ENCODE assay signal across 1 cellular context in the genomic region with DNA sequence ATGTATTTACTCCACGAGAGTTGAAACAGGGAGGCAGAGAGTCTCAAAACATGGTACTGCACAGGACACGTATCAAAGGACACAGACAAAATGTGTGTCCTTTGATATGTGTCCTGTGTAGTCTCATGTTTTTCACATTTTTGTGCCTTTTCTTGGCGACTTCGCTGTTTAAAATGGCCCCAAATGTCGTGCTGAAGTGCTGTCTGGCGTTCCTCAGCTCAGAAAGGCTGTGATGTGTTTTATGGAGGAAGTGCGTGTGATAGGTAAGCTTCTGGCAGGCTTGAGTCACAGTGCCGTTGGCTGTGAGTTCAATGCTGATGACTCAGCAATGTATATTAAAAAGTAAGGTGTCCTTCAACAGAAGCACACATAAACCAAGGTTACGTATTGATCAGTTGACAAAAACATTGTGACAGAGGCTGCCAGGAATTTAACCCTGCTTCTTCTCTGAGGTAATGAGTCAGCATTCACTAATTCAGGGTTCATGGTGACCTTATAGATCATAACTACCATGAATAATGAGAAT.
TF ChIP-seq lines count a peak whose summit lies in the region.

No MANE protein-coding gene starts in this region.

TF ChIP-seq in HepG2, 621 proteins besides CTCF, POLR2A, EP300 and RAD21 (continued from another document and continues in another):
- TF ChIP-seq, protein P1, sequence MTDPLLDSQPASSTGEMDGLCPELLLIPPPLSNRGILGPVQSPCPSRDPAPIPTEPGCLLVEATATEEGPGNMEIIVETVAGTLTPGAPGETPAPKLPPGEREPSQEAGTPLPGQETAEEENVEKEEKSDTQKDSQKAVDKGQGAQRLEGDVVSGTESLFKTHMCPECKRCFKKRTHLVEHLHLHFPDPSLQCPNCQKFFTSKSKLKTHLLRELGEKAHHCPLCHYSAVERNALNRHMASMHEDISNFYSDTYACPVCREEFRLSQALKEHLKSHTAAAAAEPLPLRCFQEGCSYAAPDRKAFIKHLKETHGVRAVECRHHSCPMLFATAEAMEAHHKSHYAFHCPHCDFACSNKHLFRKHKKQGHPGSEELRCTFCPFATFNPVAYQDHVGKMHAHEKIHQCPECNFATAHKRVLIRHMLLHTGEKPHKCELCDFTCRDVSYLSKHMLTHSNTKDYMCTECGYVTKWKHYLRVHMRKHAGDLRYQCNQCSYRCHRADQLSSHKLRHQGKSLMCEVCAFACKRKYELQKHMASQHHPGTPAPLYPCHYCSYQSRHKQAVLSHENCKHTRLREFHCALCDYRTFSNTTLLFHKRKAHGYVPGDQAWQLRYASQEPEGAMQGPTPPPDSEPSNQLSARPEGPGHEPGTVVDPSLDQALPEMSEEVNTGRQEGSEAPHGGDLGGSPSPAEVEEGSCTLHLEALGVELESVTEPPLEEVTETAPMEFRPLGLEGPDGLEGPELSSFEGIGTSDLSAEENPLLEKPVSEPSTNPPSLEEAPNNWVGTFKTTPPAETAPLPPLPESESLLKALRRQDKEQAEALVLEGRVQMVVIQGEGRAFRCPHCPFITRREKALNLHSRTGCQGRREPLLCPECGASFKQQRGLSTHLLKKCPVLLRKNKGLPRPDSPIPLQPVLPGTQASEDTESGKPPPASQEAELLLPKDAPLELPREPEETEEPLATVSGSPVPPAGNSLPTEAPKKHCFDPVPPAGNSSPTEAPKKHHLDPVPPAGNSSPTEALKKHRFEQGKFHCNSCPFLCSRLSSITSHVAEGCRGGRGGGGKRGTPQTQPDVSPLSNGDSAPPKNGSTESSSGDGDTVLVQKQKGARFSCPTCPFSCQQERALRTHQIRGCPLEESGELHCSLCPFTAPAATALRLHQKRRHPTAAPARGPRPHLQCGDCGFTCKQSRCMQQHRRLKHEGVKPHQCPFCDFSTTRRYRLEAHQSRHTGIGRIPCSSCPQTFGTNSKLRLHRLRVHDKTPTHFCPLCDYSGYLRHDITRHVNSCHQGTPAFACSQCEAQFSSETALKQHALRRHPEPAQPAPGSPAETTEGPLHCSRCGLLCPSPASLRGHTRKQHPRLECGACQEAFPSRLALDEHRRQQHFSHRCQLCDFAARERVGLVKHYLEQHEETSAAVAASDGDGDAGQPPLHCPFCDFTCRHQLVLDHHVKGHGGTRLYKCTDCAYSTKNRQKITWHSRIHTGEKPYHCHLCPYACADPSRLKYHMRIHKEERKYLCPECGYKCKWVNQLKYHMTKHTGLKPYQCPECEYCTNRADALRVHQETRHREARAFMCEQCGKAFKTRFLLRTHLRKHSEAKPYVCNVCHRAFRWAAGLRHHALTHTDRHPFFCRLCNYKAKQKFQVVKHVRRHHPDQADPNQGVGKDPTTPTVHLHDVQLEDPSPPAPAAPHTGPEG (CRISPR knock-in tag; IDR thresholded peaks at IDR 0.05) = no peak
- TF ChIP-seq, protein P2, sequence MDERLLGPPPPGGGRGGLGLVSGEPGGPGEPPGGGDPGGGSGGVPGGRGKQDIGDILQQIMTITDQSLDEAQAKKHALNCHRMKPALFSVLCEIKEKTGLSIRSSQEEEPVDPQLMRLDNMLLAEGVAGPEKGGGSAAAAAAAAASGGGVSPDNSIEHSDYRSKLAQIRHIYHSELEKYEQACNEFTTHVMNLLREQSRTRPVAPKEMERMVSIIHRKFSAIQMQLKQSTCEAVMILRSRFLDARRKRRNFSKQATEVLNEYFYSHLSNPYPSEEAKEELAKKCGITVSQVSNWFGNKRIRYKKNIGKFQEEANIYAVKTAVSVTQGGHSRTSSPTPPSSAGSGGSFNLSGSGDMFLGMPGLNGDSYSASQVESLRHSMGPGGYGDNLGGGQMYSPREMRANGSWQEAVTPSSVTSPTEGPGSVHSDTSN (CRISPR knock-in tag; IDR thresholded peaks at IDR 0.05) = 0 out of 2 replicates have a peak, but pooled peaks have one; percentile 34
- TF ChIP-seq ZNF17 (CRISPR knock-in tag; IDR thresholded peaks at IDR 0.05) (no peak), MTA3 (CRISPR knock-in tag; IDR thresholded peaks at IDR 0.05) (no peak), CEBPG (CRISPR knock-in tag; IDR thresholded peaks at IDR 0.05) (peak; percentile 44; the same call in 1 of the 2 replicates), KLF6 (CRISPR knock-in tag; IDR thresholded peaks at IDR 0.05) (peak; percentile 91), ZFP36 (IDR thresholded peaks at IDR 0.05; ENCODE audit: borderline replicate concordance, low read depth, low read length, partially characterized antibody) (no peak), MED1 (CRISPR knock-in tag; IDR thresholded peaks at IDR 0.05) (peak; percentile 65), ZNF337 (CRISPR knock-in tag; IDR thresholded peaks at IDR 0.05; ENCODE audit: borderline replicate concordance, low read depth) (no peak), MTA1 (CRISPR knock-in tag; IDR thresholded peaks at IDR 0.05; ENCODE audit: borderline replicate concordance) (no peak), ZNF737 (CRISPR knock-in tag; IDR thresholded peaks at IDR 0.05; ENCODE audit: borderline replicate concordance) (no peak), SP5 (CRISPR knock-in tag; IDR thresholded peaks at IDR 0.05; ENCODE audit: borderline replicate concordance, low read depth) (no peak), ZNF775 (CRISPR knock-in tag; IDR thresholded peaks at IDR 0.05; ENCODE audit: borderline replicate concordance) (no peak), JUNB (CRISPR knock-in tag; IDR thresholded peaks at IDR 0.05; ENCODE audit: borderline replicate concordance) (peak; percentile 68; the same call in 1 of the 2 replicates), FIP1L1 (IDR thresholded peaks at IDR 0.05; ENCODE audit: borderline replicate concordance, insufficient read depth, low read depth, low read length) (no peak), FOXA1 (IDR thresholded peaks at IDR 0.05) (no peak), FOXA1 (CRISPR knock-in tag; IDR thresholded peaks at IDR 0.05) (0 out of 2 replicates have a peak, but pooled peaks have one; percentile 8), ZFP41 (CRISPR knock-in tag; IDR thresholded peaks at IDR 0.05; ENCODE audit: borderline replicate concordance) (no peak), NCOA2 (CRISPR knock-in tag; IDR thresholded peaks at IDR 0.05) (peak; percentile 79)
- TF ChIP-seq, protein P3, sequence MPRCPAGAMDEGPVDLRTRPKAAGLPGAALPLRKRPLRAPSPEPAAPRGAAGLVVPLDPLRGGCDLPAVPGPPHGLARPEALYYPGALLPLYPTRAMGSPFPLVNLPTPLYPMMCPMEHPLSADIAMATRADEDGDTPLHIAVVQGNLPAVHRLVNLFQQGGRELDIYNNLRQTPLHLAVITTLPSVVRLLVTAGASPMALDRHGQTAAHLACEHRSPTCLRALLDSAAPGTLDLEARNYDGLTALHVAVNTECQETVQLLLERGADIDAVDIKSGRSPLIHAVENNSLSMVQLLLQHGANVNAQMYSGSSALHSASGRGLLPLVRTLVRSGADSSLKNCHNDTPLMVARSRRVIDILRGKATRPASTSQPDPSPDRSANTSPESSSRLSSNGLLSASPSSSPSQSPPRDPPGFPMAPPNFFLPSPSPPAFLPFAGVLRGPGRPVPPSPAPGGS (CRISPR knock-in tag; IDR thresholded peaks at IDR 0.05) = no peak
- TF ChIP-seq, protein P4, sequence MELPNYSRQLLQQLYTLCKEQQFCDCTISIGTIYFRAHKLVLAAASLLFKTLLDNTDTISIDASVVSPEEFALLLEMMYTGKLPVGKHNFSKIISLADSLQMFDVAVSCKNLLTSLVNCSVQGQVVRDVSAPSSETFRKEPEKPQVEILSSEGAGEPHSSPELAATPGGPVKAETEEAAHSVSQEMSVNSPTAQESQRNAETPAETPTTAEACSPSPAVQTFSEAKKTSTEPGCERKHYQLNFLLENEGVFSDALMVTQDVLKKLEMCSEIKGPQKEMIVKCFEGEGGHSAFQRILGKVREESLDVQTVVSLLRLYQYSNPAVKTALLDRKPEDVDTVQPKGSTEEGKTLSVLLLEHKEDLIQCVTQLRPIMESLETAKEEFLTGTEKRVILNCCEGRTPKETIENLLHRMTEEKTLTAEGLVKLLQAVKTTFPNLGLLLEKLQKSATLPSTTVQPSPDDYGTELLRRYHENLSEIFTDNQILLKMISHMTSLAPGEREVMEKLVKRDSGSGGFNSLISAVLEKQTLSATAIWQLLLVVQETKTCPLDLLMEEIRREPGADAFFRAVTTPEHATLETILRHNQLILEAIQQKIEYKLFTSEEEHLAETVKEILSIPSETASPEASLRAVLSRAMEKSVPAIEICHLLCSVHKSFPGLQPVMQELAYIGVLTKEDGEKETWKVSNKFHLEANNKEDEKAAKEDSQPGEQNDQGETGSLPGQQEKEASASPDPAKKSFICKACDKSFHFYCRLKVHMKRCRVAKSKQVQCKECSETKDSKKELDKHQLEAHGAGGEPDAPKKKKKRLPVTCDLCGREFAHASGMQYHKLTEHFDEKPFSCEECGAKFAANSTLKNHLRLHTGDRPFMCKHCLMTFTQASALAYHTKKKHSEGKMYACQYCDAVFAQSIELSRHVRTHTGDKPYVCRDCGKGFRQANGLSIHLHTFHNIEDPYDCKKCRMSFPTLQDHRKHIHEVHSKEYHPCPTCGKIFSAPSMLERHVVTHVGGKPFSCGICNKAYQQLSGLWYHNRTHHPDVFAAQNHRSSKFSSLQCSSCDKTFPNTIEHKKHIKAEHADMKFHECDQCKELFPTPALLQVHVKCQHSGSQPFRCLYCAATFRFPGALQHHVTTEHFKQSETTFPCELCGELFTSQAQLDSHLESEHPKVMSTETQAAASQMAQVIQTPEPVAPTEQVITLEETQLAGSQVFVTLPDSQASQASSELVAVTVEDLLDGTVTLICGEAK (IDR thresholded peaks at IDR 0.05) = no peak
- TF ChIP-seq, protein P4 (CRISPR knock-in tag; IDR thresholded peaks at IDR 0.05) = no peak
- TF ChIP-seq, protein P5, sequence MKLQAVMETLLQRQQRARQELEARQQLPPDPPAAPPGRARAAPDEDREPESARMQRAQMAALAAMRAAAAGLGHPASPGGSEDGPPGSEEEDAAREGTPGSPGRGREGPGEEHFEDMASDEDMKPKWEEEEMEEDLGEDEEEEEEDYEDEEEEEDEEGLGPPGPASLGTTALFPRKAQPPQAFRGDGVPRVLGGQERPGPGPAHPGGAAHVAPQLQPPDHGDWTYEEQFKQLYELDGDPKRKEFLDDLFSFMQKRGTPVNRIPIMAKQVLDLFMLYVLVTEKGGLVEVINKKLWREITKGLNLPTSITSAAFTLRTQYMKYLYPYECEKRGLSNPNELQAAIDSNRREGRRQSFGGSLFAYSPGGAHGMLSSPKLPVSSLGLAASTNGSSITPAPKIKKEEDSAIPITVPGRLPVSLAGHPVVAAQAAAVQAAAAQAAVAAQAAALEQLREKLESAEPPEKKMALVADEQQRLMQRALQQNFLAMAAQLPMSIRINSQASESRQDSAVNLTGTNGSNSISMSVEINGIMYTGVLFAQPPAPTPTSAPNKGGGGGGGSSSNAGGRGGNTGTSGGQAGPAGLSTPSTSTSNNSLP (IDR thresholded peaks at IDR 0.05; ENCODE audit: low read depth, low read length) = peak; percentile 97
- TF ChIP-seq, protein P6, sequence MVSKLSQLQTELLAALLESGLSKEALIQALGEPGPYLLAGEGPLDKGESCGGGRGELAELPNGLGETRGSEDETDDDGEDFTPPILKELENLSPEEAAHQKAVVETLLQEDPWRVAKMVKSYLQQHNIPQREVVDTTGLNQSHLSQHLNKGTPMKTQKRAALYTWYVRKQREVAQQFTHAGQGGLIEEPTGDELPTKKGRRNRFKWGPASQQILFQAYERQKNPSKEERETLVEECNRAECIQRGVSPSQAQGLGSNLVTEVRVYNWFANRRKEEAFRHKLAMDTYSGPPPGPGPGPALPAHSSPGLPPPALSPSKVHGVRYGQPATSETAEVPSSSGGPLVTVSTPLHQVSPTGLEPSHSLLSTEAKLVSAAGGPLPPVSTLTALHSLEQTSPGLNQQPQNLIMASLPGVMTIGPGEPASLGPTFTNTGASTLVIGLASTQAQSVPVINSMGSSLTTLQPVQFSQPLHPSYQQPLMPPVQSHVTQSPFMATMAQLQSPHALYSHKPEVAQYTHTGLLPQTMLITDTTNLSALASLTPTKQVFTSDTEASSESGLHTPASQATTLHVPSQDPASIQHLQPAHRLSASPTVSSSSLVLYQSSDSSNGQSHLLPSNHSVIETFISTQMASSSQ (IDR thresholded peaks at IDR 0.05; ENCODE audit: low read depth) = no peak
- TF ChIP-seq, protein P6 (CRISPR knock-in tag; IDR thresholded peaks at IDR 0.05; ENCODE audit: borderline replicate concordance) = no peak
- TF ChIP-seq, protein P7, sequence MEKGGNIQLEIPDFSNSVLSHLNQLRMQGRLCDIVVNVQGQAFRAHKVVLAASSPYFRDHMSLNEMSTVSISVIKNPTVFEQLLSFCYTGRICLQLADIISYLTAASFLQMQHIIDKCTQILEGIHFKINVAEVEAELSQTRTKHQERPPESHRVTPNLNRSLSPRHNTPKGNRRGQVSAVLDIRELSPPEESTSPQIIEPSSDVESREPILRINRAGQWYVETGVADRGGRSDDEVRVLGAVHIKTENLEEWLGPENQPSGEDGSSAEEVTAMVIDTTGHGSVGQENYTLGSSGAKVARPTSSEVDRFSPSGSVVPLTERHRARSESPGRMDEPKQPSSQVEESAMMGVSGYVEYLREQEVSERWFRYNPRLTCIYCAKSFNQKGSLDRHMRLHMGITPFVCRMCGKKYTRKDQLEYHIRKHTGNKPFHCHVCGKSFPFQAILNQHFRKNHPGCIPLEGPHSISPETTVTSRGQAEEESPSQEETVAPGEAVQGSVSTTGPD (CRISPR knock-in tag; IDR thresholded peaks at IDR 0.05) = no peak
